ENCODE assay signal across 20 cellular contexts in genomic region chr1:7427066-7427465, GRCh38.
DNase-seq lines count a peak whose midpoint lies in the region; ATAC-seq, FAIRE-seq and TF ChIP-seq lines count a peak whose summit lies in the region.
"Had no signal": no experiment of that assay in that cellular context is flagged by ENCODE, and none has a peak within 500 bp of the region (broad histone marks: within the 10 kb centered on the region; RNA-seq: fewer than 3 reads in every experiment).

No MANE protein-coding gene starts in this region.

- H3K9me3 ChIP-seq in right cardiac atrium (ENCODE audit: control insufficient read depth, low read length) = no peaks in the 10 kb centered on the region
- no peaks in the 10 kb centered on the region for H3K9me3 ChIP-seq in astrocyte (ENCODE audit: insufficient read depth, low read depth, low read length)
- H3K9me3 ChIP-seq in spleen = no peaks in the 10 kb centered on the region
- no peaks in the 10 kb centered on the region for H3K9me3 ChIP-seq in suprapubic skin
- H3K9me3 ChIP-seq: MG63 had no signal

- no peak for TF ChIP-seq EP300 in suprapubic skin (IDR thresholded peaks at IDR 0.05)

- H3K4me3 Mint-ChIP-seq in astrocyte (ENCODE audit: unreplicated experiment) = no peak overlapping the region
- H3K4me3 Mint-ChIP-seq: CD14-positive monocyte had no signal

- intact Hi-C loops in left ventricle myocardium superior (cut with micrococcal nuclease) (no loop called here), right cardiac atrium (cut with DNase I) (no loop called here), spleen (cut with DNase I; ENCODE audit: low total_unique reads) (no loop called here)

- DNase-seq in left ventricle myocardium superior (peak; percentile 1), right cardiac atrium (no peak), astrocyte (ENCODE audit: low read depth) (peak; percentile 16), iris pigment epithelial cell (ENCODE audit: low read depth) (peak; percentile 77), spleen (no peak), suprapubic skin (ENCODE audit: low spot score in 2 of 2) (no peak), foreskin melanocyte (no peak), HTR-8/SVneo (ENCODE audit: insufficient read length, low spot score) (no peak)
- DNase-seq: EL, GF-D8, Kasumi-1, MG63, NCI-H1417, NCI-H1694 treated with DMSO at 0.1 percent for 48 hours, NCI-H2081 treated with DMSO at 0.1 percent for 48 hours, NCI-H2171 treated with DMSO at 0.1 percent for 48 hours, NCI-H526, OCI-M1 had no signal

- H3K27ac ChIP-seq in right cardiac atrium (ENCODE audit: low read length) (no peak overlapping the region), astrocyte (ENCODE audit: low read depth, low read length) (no peak overlapping the region), spleen (peak overlapping the region in 6 of 8 donors; percentile 41 to 75 (median 72)), suprapubic skin (no peak overlapping the region)

- H3K27me3 ChIP-seq in right cardiac atrium (ENCODE audit: control insufficient read depth, insufficient read depth) = no peaks in the 10 kb centered on the region
- H3K27me3 ChIP-seq in astrocyte (ENCODE audit: insufficient read depth, low read length) = no peaks in the 10 kb centered on the region
- no peaks in the 10 kb centered on the region for H3K27me3 ChIP-seq in spleen (replicated peaks in 1 of 7)
- H3K27me3 ChIP-seq in suprapubic skin = no peaks in the 10 kb centered on the region
- H3K27me3 ChIP-seq: MG63 had no signal

- no peak for TF ChIP-seq POLR2A in spleen (IDR thresholded peaks at IDR 0.05)
- TF ChIP-seq POLR2A in suprapubic skin (IDR thresholded peaks at IDR 0.05) = no peak

- TF ChIP-seq CTCF in astrocyte (IDR thresholded peaks at IDR 0.05; ENCODE audit: insufficient read depth, low read depth, low read length) (no peak), spleen (IDR thresholded peaks at IDR 0.05 in 8 of 11, conservative IDR thresholded peaks at IDR 0.05 in 3 of 11) (no peak), suprapubic skin (IDR thresholded peaks at IDR 0.05) (no peak)

- peaks cover 2% of the 10 kb centered on the region for H3K4me1 Mint-ChIP-seq in astrocyte (ENCODE audit: low read depth, unreplicated experiment)
- H3K4me1 Mint-ChIP-seq: CD14-positive monocyte had no signal

- H3K27me3 Mint-ChIP-seq in astrocyte (ENCODE audit: low read depth, unreplicated experiment) = peaks cover 8% of the 10 kb centered on the region

- H4K20me1 ChIP-seq in astrocyte (ENCODE audit: insufficient read depth, low read length) = no peaks in the 10 kb centered on the region

- no peak overlapping the region for H3K4me2 ChIP-seq in astrocyte (ENCODE audit: low read length)

- H3K4me1 ChIP-seq in right cardiac atrium (ENCODE audit: control insufficient read depth, insufficient read depth, low read length) (no peaks in the 10 kb centered on the region), astrocyte (ENCODE audit: insufficient read depth, low read length) (peaks cover 16% of the 10 kb centered on the region), spleen (peaks cover 0 to 21% (median 11%) of the 10 kb centered on the region in 6 donors), suprapubic skin (no peaks in the 10 kb centered on the region)

- no peak overlapping the region for H2AFZ ChIP-seq in astrocyte (ENCODE audit: low read depth, low read length)

- 75% methylated on average over 7 of the region's 7 CpGs for WGBS in right cardiac atrium
- 61 to 82% (median 76%) methylated on average over 7 of the region's 7 CpGs for WGBS in spleen, 5 donors
- WGBS in suprapubic skin = 78% methylated on average over 7 of the region's 7 CpGs

- no peaks in the 10 kb centered on the region for H3K36me3 Mint-ChIP-seq in astrocyte (ENCODE audit: low read depth, unreplicated experiment)
- H3K36me3 Mint-ChIP-seq: CD14-positive monocyte had no signal

- H3K4me3 ChIP-seq in right cardiac atrium (ENCODE audit: low read length) = no peak overlapping the region
- H3K4me3 ChIP-seq in astrocyte (ENCODE audit: insufficient read depth, low read depth, low read length) = no peak overlapping the region
- no peak overlapping the region for H3K4me3 ChIP-seq in spleen
- H3K4me3 ChIP-seq in suprapubic skin = no peak overlapping the region
- H3K4me3 ChIP-seq: MG63 had no signal

- H3K36me3 ChIP-seq in astrocyte (ENCODE audit: insufficient read depth, low read length) (no peaks in the 10 kb centered on the region), spleen (no peaks in the 10 kb centered on the region), suprapubic skin (no peaks in the 10 kb centered on the region)
- H3K36me3 ChIP-seq: MG63 had no signal

- no peak overlapping the region for H3K9ac ChIP-seq in astrocyte (ENCODE audit: low read length)

- ATAC-seq in left ventricle myocardium superior (no peak), right cardiac atrium (no peak)

- peaks cover 2% of the 10 kb centered on the region for H3K9me3 Mint-ChIP-seq in astrocyte (ENCODE audit: unreplicated experiment)

- H3K27ac Mint-ChIP-seq in astrocyte (ENCODE audit: unreplicated experiment) = no peak overlapping the region
- H3K27ac Mint-ChIP-seq: CD14-positive monocyte had no signal

- H3K79me2 ChIP-seq in astrocyte (ENCODE audit: insufficient read depth, low read length) = no peaks in the 10 kb centered on the region

- FAIRE-seq in astrocyte (lab: Jason Lieb, UNC) = no peak
- FAIRE-seq in HTR-8/SVneo (lab: Jason Lieb, UNC) = no peak
- FAIRE-seq: A204.1 had no signal

Comparison
In these comparisons a context has a peak if more than half of its experiments do, and no peak if none do; other contexts are left out.
1. DNase-seq: peak in left ventricle myocardium superior (single experiment), astrocyte (single experiment) and iris pigment epithelial cell (single experiment); none in right cardiac atrium (0 of 3), spleen (single experiment), suprapubic skin (0 of 2), foreskin melanocyte (single experiment) and HTR-8/SVneo (single experiment).
2. H3K27ac ChIP-seq: peak in spleen (6 of 8); none in right cardiac atrium (single experiment), astrocyte (single experiment) and suprapubic skin (single experiment).